In the genomic region with DNA sequence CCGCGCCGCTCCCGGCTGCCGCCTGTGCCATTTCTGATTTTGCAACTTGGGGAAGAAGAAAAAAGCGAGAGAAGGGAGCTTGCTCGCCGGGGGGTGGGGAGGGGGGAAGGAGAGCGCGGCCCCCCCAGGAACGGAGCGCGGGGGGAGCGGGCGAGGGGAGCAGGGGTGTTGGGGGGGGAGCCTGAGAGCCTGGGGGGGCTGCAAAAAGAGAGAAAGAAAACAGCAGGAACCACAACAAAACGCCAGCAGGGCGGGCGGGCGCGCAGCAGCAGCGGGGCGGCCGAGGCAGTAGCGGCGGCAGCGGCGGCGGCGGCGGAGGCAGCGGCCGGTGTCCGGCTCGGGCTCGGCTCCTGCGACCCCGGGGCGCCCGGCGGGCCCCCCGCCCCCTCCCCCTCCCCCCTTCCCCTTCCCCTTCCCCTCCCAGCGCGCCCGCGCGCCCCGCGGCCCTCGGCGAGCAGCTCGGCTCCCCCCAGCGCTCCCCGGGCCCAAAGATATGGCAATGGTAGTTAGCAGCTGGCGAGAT, we compare ENCODE assay signal across 8 cellular contexts. TPM values are rescaled to one million over a fixed set of nuclear protein-coding genes. Genes with fewer than 3 reads are reported as not detected.
DNase-seq lines count a peak whose midpoint lies in the region; TF ChIP-seq lines count a peak whose summit lies in the region.

No MANE protein-coding gene starts in this region.

- H3K9me3 Mint-ChIP-seq in activated CD4-positive, alpha-beta T cell treated with anti-CD3 and anti-CD28 coated beads, Interleukin-2, amount 10 ng/mL, durations not matched to agents 24 days and 14 days = peaks cover 10% of the 10 kb centered on the region
- peaks cover 3% of the 10 kb centered on the region; the same call in 1 of the 2 replicates for H3K9me3 Mint-ChIP-seq in HFFc6

- no peaks in the 10 kb centered on the region; the same call in none of the 2 replicates for H3K36me3 ChIP-seq in SJCRH30
- H3K36me3 ChIP-seq in hepatocyte (replicated peaks; ENCODE audit: insufficient read depth, low read depth) = no peaks in the 10 kb centered on the region
- H3K36me3 ChIP-seq in subcutaneous abdominal adipose tissue (ENCODE audit: control insufficient read depth in 5 of 5, insufficient read depth in 5 of 5, low read length in 5 of 5) = peaks cover 0 to 7% (median 3%) of the 10 kb centered on the region in 5 donors

- no peak overlapping the region for H3K27ac ChIP-seq in SJCRH30
- H3K27ac ChIP-seq in hepatocyte = no peak overlapping the region
- H3K27ac ChIP-seq in subcutaneous abdominal adipose tissue (ENCODE audit: low read depth, low read length) = no peak overlapping the region

- H4K20me1 ChIP-seq in hepatocyte (ENCODE audit: insufficient read depth, poor library complexity, severe bottlenecking) = peaks cover 13% of the 10 kb centered on the region

- 0% methylated on average over 5 of the region's 54 CpGs for WGBS in hepatocyte (ENCODE audit: low lambda C conversion rate, missing lambda C conversion rate)

- peaks cover 8% of the 10 kb centered on the region for H3K79me2 ChIP-seq in hepatocyte

- H3K27me3 ChIP-seq in SJCRH30 = no peaks in the 10 kb centered on the region
- H3K27me3 ChIP-seq in hepatocyte = peaks cover 77% of the 10 kb centered on the region
- H3K27me3 ChIP-seq in subcutaneous abdominal adipose tissue (ENCODE audit: control insufficient read depth in 5 of 5, insufficient read depth in 4 of 5, low read length in 5 of 5) = peaks cover 0 to 14% (median 5%) of the 10 kb centered on the region in 5 donors

- no peaks in the 10 kb centered on the region for H3K9me3 ChIP-seq in SJCRH30 (replicated peaks)
- no peaks in the 10 kb centered on the region for H3K9me3 ChIP-seq in hepatocyte (ENCODE audit: low read depth)
- H3K9me3 ChIP-seq in subcutaneous abdominal adipose tissue (ENCODE audit: control insufficient read depth in 5 of 5, low read length in 5 of 5) = peaks cover 0 to 4% (median 0%) of the 10 kb centered on the region in 5 donors

- H3K4me1 ChIP-seq in SJCRH30 (no peaks in the 10 kb centered on the region), hepatocyte (ENCODE audit: insufficient read depth) (peaks cover 16% of the 10 kb centered on the region), subcutaneous abdominal adipose tissue (ENCODE audit: control insufficient read depth in 5 of 5, insufficient read depth in 5 of 5, low read length in 5 of 5) (peaks cover 2 to 60% (median 45%) of the 10 kb centered on the region in 5 donors)

- no peak for TF ChIP-seq CTCF in hepatocyte (IDR thresholded peaks at IDR 0.05; ENCODE audit: poor library complexity)
- TF ChIP-seq CTCF in HFFc6 (IDR thresholded peaks at IDR 0.05) = no peak

- H3K9ac ChIP-seq in subcutaneous abdominal adipose tissue (ENCODE audit: low read length in 5 of 5) = no peak overlapping the region

- peaks cover 49% of the 10 kb centered on the region for H3K27me3 Mint-ChIP-seq in activated CD4-positive, alpha-beta T cell treated with anti-CD3 and anti-CD28 coated beads, Interleukin-2, amount 10 ng/mL, durations not matched to agents 24 days and 14 days
- no peaks in the 10 kb centered on the region; the same call in 1 of the 2 replicates for H3K27me3 Mint-ChIP-seq in HFFc6 (ENCODE audit: insufficient read depth)

- no peaks in the 10 kb centered on the region for H3K9me2 ChIP-seq in hepatocyte (replicated peaks; ENCODE audit: insufficient read depth)

- intact Hi-C loops in activated CD4-positive, alpha-beta T cell treated with anti-CD3 and anti-CD28 coated beads, Interleukin-2, amount 10 ng/mL, durations not matched to agents 24 days and 14 days (cut with micrococcal nuclease) = loop anchor here (5.0 kb wide), 1 partner anchor 1268 kb away; no protein-coding TSS in a partner anchor

- peak overlapping the region; percentile 65 for H3K4me3 ChIP-seq in SJCRH30
- H3K4me3 ChIP-seq in hepatocyte = peak overlapping the region; percentile 33
- peak overlapping the region in 4 of 5 donors; percentile 73 to 88 (median 84) for H3K4me3 ChIP-seq in subcutaneous abdominal adipose tissue (ENCODE audit: low read depth in 1 of 5, low read length in 5 of 5)

- peaks cover 12% of the 10 kb centered on the region for H3K36me3 Mint-ChIP-seq in activated CD4-positive, alpha-beta T cell treated with anti-CD3 and anti-CD28 coated beads, Interleukin-2, amount 10 ng/mL, durations not matched to agents 24 days and 14 days (ENCODE audit: low read depth)
- H3K36me3 Mint-ChIP-seq in HFFc6 (ENCODE audit: low read depth) = peaks cover 19% of the 10 kb centered on the region

- peaks cover 22% of the 10 kb centered on the region for H3K4me1 Mint-ChIP-seq in activated CD4-positive, alpha-beta T cell treated with anti-CD3 and anti-CD28 coated beads, Interleukin-2, amount 10 ng/mL, durations not matched to agents 24 days and 14 days
- peaks cover 31% of the 10 kb centered on the region for H3K4me1 Mint-ChIP-seq in HFFc6 (ENCODE audit: low read depth)

- no peak overlapping the region for H2AFZ ChIP-seq in hepatocyte

- no peak overlapping the region for H3K27ac Mint-ChIP-seq in activated CD4-positive, alpha-beta T cell treated with anti-CD3 and anti-CD28 coated beads, Interleukin-2, amount 10 ng/mL, durations not matched to agents 24 days and 14 days
- no peak overlapping the region for H3K27ac Mint-ChIP-seq in HFFc6

- H3K4me3 Mint-ChIP-seq in activated CD4-positive, alpha-beta T cell treated with anti-CD3 and anti-CD28 coated beads, Interleukin-2, amount 10 ng/mL, durations not matched to agents 24 days and 14 days = peak overlapping the region; percentile 17
- H3K4me3 Mint-ChIP-seq in HFFc6 = no peak overlapping the region; the same call in none of the 2 replicates

- peak overlapping the region; percentile 94 for H3K4me2 ChIP-seq in hepatocyte

- DNase-seq in activated CD4-positive, alpha-beta T cell treated with anti-CD3 and anti-CD28 coated beads, Interleukin-2, amount 10 ng/mL, durations not matched to agents 24 days and 14 days = no peak
- no peak for DNase-seq in activated CD4-positive, alpha-beta T cell treated with anti-CD3 and anti-CD28 coated beads for 1 hour
- DNase-seq in SJCRH30 = peak; percentile 46
- no peak for DNase-seq in hepatocyte (ENCODE audit: low spot score)
- no peak for DNase-seq in NCI-H510A (lab: John Stamatoyannopoulos, UW)
- DNase-seq in NK-92 treated with Interleukin-12 subunit alpha and Interleukin-12 subunit beta, amount 100 ng/mL, for 24 hours (lab: John Stamatoyannopoulos, UW) = no peak
- DNase-seq in HFFc6 = no peak

RNA-seq across cellular contexts. Expression of a gene that starts 1.6 kb away (rescaled TPM):
- not detected in 2 replicates for total RNA-seq in activated CD4-positive, alpha-beta T cell treated with anti-CD3 and anti-CD28 coated beads, Interleukin-2, amount 10 ng/mL, durations not matched to agents 24 days and 14 days
- 18.2 and 18.7 TPM in 2 replicates for total RNA-seq in SJCRH30 (2014; rRNA removed; shearing (Covaris generic))
- 15.9 and 19.9 TPM in 2 replicates for total RNA-seq in hepatocyte
- 7.3 and 8.9 TPM in 2 replicates for polyA plus RNA-seq in hepatocyte
- 10 to 100 TPM; 21.1 to 27.5 (median 23.6) TPM for total RNA-seq in HFFc6 (2021; fragmentation: NEBNext Ultra II Directional; extraction: Animal tissue kit (Norgen Biotek cat#: 25700))

RNA-seq across cellular contexts. Expression of a gene that starts 3.6 kb away (rescaled TPM):
- total RNA-seq in activated CD4-positive, alpha-beta T cell treated with anti-CD3 and anti-CD28 coated beads, Interleukin-2, amount 10 ng/mL, durations not matched to agents 24 days and 14 days = not detected in 2 replicates
- total RNA-seq in SJCRH30 (2014; rRNA removed; shearing (Covaris generic)) = 11.3 and 12.4 TPM in 2 replicates
- 8.2 and 8.4 TPM in 2 replicates for total RNA-seq in hepatocyte
- polyA plus RNA-seq in hepatocyte = 8.6 and 9.3 TPM in 2 replicates
- total RNA-seq in HFFc6 (2021; fragmentation: NEBNext Ultra II Directional; extraction: Animal tissue kit (Norgen Biotek cat#: 25700)) = 10 to 100 TPM; 22.9 to 26.2 (median 24.8) TPM

Comparison
In these comparisons a context has a peak if more than half of its experiments do, and no peak if none do; other contexts are left out.
1. DNase-seq: peak in SJCRH30 (2 of 2); none in activated CD4-positive, alpha-beta T cell treated with anti-CD3 and anti-CD28 coated beads, Interleukin-2, amount 10 ng/mL, durations not matched to agents 24 days and 14 days (single experiment), activated CD4-positive, alpha-beta T cell treated with anti-CD3 and anti-CD28 coated beads for 1 hour (single experiment), hepatocyte (single experiment), NCI-H510A (single experiment), NK-92 treated with Interleukin-12 subunit alpha and Interleukin-12 subunit beta, amount 100 ng/mL, for 24 hours (single experiment) and HFFc6 (single experiment).
2. H3K4me3 ChIP-seq: peak in every context shown above with its lines; median percentile 84 in subcutaneous abdominal adipose tissue; 65 in SJCRH30; 33 in hepatocyte.
3. RNA of a gene that starts 1.6 kb away (total RNA-seq): 21.1 to 27.5 TPM in HFFc6, 15.9 to 19.9 TPM in hepatocyte and 18.2 to 18.7 TPM in SJCRH30; not detected in activated CD4-positive, alpha-beta T cell treated with anti-CD3 and anti-CD28 coated beads, Interleukin-2, amount 10 ng/mL, durations not matched to agents 24 days and 14 days; every median in the first group is over 10 times any median in the second.